Comparison of ENCODE assay signal across 9 cellular contexts in genomic region chr3:36843065-36844051, GRCh38.
DNase-seq lines count a peak whose midpoint lies in the region; ATAC-seq and TF ChIP-seq lines count a peak whose summit lies in the region.
"Had no signal": no experiment of that assay in that cellular context is flagged by ENCODE, and none has a peak within 500 bp of the region (broad histone marks: within the 10 kb centered on the region; RNA-seq: fewer than 3 reads in every experiment).

No MANE protein-coding gene starts in this region.

- no peak overlapping the region for H3K27ac ChIP-seq in RWPE2 (ENCODE audit: poor library complexity, severe bottlenecking)

- H3K4me3 ChIP-seq in AG10803 (ENCODE audit: low read length) (no peak overlapping the region), RWPE2 (ENCODE audit: severe bottlenecking) (no peak overlapping the region)
- H3K4me3 ChIP-seq: skin epidermis had no signal

- no peaks in the 10 kb centered on the region for H3K9me3 ChIP-seq in RWPE2 (ENCODE audit: severe bottlenecking)

- TF ChIP-seq CTCF in AG10803 (conservative IDR thresholded peaks at IDR 0.05; ENCODE audit: low read length), result peak; percentile 61
- peak; percentile 55 for TF ChIP-seq CTCF in RWPE2 (IDR thresholded peaks at IDR 0.05; ENCODE audit: poor library complexity, severe bottlenecking)

- DNase-seq in AG10803 (ENCODE audit: low read depth) (peak; percentile 12), RWPE2 (ENCODE audit: low spot score) (no peak), inferior parietal cortex (ENCODE audit: extremely low spot score) (peak; percentile 34), NCI-H2107 treated with DMSO at 0.1 percent for 48 hours (lab: John Stamatoyannopoulos, UW; ENCODE audit: unreplicated experiment) (no peak)
- DNase-seq in activated naive CD4-positive, alpha-beta T cell treated with anti-CD3 and anti-CD28 coated beads, Interleukin-2, amount 10 ng/mL, durations not matched to agents 7 days and 5 days, result peak; percentile 71
- DNase-seq in stimulated activated effector memory CD8-positive, alpha-beta T cell treated with anti-CD3 and anti-CD28 coated beads, Interleukin-12 subunit alpha, Interleukin-12 subunit beta, amount 100 ng/mL, for 72 hours (ENCODE audit: low spot score in 2 of 2), result peak; percentile 48 to 79

- no peaks in the 10 kb centered on the region for H3K36me3 ChIP-seq in RWPE2 (ENCODE audit: low read depth)

- ATAC-seq in GM18519 (IDR thresholded peaks at IDR 0.05; ENCODE audit: low FRiP score, unreplicated experiment) (peak; percentile 83), HG03095 (IDR thresholded peaks at IDR 0.05; ENCODE audit: unreplicated experiment) (peak; percentile 62), RWPE2 (ENCODE audit: low read depth) (peak; percentile 42; the same call in 1 of the 3 replicates)
- ATAC-seq in stimulated activated effector memory CD8-positive, alpha-beta T cell treated with anti-CD3 and anti-CD28 coated beads, Interleukin-12 subunit alpha, Interleukin-12 subunit beta, amount 100 ng/mL, for 72 hours, result peak; percentile 92

- CTCF ChIA-PET in activated naive CD4-positive, alpha-beta T cell treated with anti-CD3 and anti-CD28 coated beads, Interleukin-2, amount 10 ng/mL, durations not matched to agents 7 days and 5 days (lab: Charles Lee), result interaction anchor here (0.9 to 2.3 kb wide), 6 partner anchors 8 to 319 kb away, joined by 3 to 14 read pairs (median 4); no protein-coding TSS in a partner anchor

- no peaks in the 10 kb centered on the region for H3K27me3 Mint-ChIP-seq in activated naive CD4-positive, alpha-beta T cell treated with anti-CD3 and anti-CD28 coated beads, Interleukin-2, amount 10 ng/mL, durations not matched to agents 7 days and 5 days

- H3K4me1 Mint-ChIP-seq in activated naive CD4-positive, alpha-beta T cell treated with anti-CD3 and anti-CD28 coated beads, Interleukin-2, amount 10 ng/mL, durations not matched to agents 7 days and 5 days, result peaks cover 35% of the 10 kb centered on the region
- peaks cover 32% of the 10 kb centered on the region for H3K4me1 Mint-ChIP-seq in stimulated activated effector memory CD8-positive, alpha-beta T cell treated with anti-CD3 and anti-CD28 coated beads, Interleukin-12 subunit alpha, Interleukin-12 subunit beta, amount 100 ng/mL, for 72 hours

- peaks cover 81% of the 10 kb centered on the region for H3K36me3 Mint-ChIP-seq in activated naive CD4-positive, alpha-beta T cell treated with anti-CD3 and anti-CD28 coated beads, Interleukin-2, amount 10 ng/mL, durations not matched to agents 7 days and 5 days
- peaks cover 58% of the 10 kb centered on the region for H3K36me3 Mint-ChIP-seq in stimulated activated effector memory CD8-positive, alpha-beta T cell treated with anti-CD3 and anti-CD28 coated beads, Interleukin-12 subunit alpha, Interleukin-12 subunit beta, amount 100 ng/mL, for 72 hours

- H3K27ac Mint-ChIP-seq in activated naive CD4-positive, alpha-beta T cell treated with anti-CD3 and anti-CD28 coated beads, Interleukin-2, amount 10 ng/mL, durations not matched to agents 7 days and 5 days, result peak overlapping the region; percentile 73
- peak overlapping the region; percentile 65 for H3K27ac Mint-ChIP-seq in stimulated activated effector memory CD8-positive, alpha-beta T cell treated with anti-CD3 and anti-CD28 coated beads, Interleukin-12 subunit alpha, Interleukin-12 subunit beta, amount 100 ng/mL, for 72 hours

- no peaks in the 10 kb centered on the region for H3K27me3 ChIP-seq in RWPE2 (ENCODE audit: insufficient read depth, poor library complexity, severe bottlenecking)

- no peak overlapping the region for H3K4me3 Mint-ChIP-seq in activated naive CD4-positive, alpha-beta T cell treated with anti-CD3 and anti-CD28 coated beads, Interleukin-2, amount 10 ng/mL, durations not matched to agents 7 days and 5 days
- peak overlapping the region; percentile 18 for H3K4me3 Mint-ChIP-seq in stimulated activated effector memory CD8-positive, alpha-beta T cell treated with anti-CD3 and anti-CD28 coated beads, Interleukin-12 subunit alpha, Interleukin-12 subunit beta, amount 100 ng/mL, for 72 hours

- H3K4me1 ChIP-seq in RWPE2 (ENCODE audit: insufficient read depth, poor library complexity, severe bottlenecking), result no peaks in the 10 kb centered on the region

- H3K9me3 Mint-ChIP-seq in activated naive CD4-positive, alpha-beta T cell treated with anti-CD3 and anti-CD28 coated beads, Interleukin-2, amount 10 ng/mL, durations not matched to agents 7 days and 5 days, result peaks cover 12% of the 10 kb centered on the region
- H3K9me3 Mint-ChIP-seq in stimulated activated effector memory CD8-positive, alpha-beta T cell treated with anti-CD3 and anti-CD28 coated beads, Interleukin-12 subunit alpha, Interleukin-12 subunit beta, amount 100 ng/mL, for 72 hours, result no peaks in the 10 kb centered on the region

Comparison
In these comparisons a context has a peak if more than half of its experiments do, and no peak if none do; other contexts are left out.
1. DNase-seq: peak in AG10803 (single experiment), activated naive CD4-positive, alpha-beta T cell treated with anti-CD3 and anti-CD28 coated beads, Interleukin-2, amount 10 ng/mL, durations not matched to agents 7 days and 5 days (single experiment), inferior parietal cortex (single experiment) and stimulated activated effector memory CD8-positive, alpha-beta T cell treated with anti-CD3 and anti-CD28 coated beads, Interleukin-12 subunit alpha, Interleukin-12 subunit beta, amount 100 ng/mL, for 72 hours (2 of 2); none in RWPE2 (single experiment) and NCI-H2107 treated with DMSO at 0.1 percent for 48 hours (single experiment).
2. ATAC-seq: peak in every context shown above with its lines; median percentile 92 in stimulated activated effector memory CD8-positive, alpha-beta T cell treated with anti-CD3 and anti-CD28 coated beads, Interleukin-12 subunit alpha, Interleukin-12 subunit beta, amount 100 ng/mL, for 72 hours; 83 in GM18519; 62 in HG03095; 42 in RWPE2.